Comparison of ENCODE assay signal across 15 cellular contexts in the genomic region with DNA sequence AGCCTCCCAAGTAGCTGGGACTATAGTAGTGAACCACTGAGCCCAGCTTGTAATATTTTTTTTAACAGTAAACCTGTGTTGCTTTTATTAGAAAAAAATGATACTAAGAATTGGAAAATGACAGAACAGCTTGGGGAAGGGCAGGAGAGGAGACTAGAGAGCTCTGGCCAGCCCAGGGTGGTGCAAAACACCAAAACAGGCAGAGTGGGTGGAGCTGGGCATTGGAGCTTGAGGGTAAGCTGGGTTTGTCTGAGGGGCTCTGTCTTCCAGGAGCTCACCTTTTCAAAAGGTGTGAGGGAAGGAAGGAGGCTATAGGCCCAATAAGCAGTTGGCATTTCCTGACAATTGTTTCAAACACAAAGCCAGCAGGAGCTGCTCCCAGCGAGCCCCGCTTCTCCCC.
"Had no signal": no experiment of that assay in that cellular context is flagged by ENCODE, and none has a peak within 500 bp of the region (broad histone marks: within the 10 kb centered on the region; RNA-seq: fewer than 3 reads in every experiment).

No MANE protein-coding gene starts in this region.

- H3K27ac ChIP-seq: brain microvascular endothelial cell, epithelial cell of prostate, ovary, right lobe of liver, stomach, testis, upper lobe of right lung had no signal

- H3K4me2 ChIP-seq: smooth muscle cell had no signal

- H3K4me1 ChIP-seq: testis had no signal

- H3K4me3 Mint-ChIP-seq: activated CD4-positive, alpha-beta memory T cell treated with anti-CD3 and anti-CD28 coated beads for 36 hours; activated T-cell treated with anti-CD3 and anti-CD28 coated beads, Interleukin-2, amount 50 U/mL, for 72 hours; immature natural killer cell; neural crest cell had no signal

- H3K9me3 ChIP-seq: ovary, right lobe of liver, stomach, testis, upper lobe of right lung had no signal

- ATAC-seq: activated CD4-positive, CD25-positive, alpha-beta regulatory T cell treated with anti-CD3 and anti-CD28 coated beads, Interleukin-2, amount 50 U/mL, for 24 hours; activated T-cell treated with anti-CD3 and anti-CD28 coated beads, Interleukin-2, amount 50 U/mL, for 72 hours; upper lobe of right lung had no signal

- H3K27me3 Mint-ChIP-seq: activated CD4-positive, alpha-beta memory T cell treated with anti-CD3 and anti-CD28 coated beads for 36 hours had no signal

- DNase-seq: activated CD4-positive, alpha-beta memory T cell treated with anti-CD3 and anti-CD28 coated beads for 36 hours; activated T-cell treated with anti-CD3 and anti-CD28 coated beads, Interleukin-2, amount 50 U/mL, for 72 hours; anterior cingulate cortex; brain microvascular endothelial cell; foreskin melanocyte; immature natural killer cell; ovary; right lobe of liver; stomach; testis; upper lobe of right lung had no signal

- H3K36me3 ChIP-seq: brain microvascular endothelial cell, ovary, right lobe of liver, stomach, upper lobe of right lung had no signal

- H3K36me3 Mint-ChIP-seq: activated CD4-positive, alpha-beta memory T cell treated with anti-CD3 and anti-CD28 coated beads for 36 hours had no signal

- H3K9me3 Mint-ChIP-seq: immature natural killer cell, neural crest cell had no signal

- H3K4me3 ChIP-seq: ovary, right lobe of liver, smooth muscle cell, stomach, testis, upper lobe of right lung had no signal

- H3K27me3 ChIP-seq: brain microvascular endothelial cell, ovary, right lobe of liver, stomach, testis, upper lobe of right lung had no signal

- H3K4me1 Mint-ChIP-seq: neural crest cell had no signal
